Comparison of ENCODE assay signal across 9 cellular contexts in the genomic region with DNA sequence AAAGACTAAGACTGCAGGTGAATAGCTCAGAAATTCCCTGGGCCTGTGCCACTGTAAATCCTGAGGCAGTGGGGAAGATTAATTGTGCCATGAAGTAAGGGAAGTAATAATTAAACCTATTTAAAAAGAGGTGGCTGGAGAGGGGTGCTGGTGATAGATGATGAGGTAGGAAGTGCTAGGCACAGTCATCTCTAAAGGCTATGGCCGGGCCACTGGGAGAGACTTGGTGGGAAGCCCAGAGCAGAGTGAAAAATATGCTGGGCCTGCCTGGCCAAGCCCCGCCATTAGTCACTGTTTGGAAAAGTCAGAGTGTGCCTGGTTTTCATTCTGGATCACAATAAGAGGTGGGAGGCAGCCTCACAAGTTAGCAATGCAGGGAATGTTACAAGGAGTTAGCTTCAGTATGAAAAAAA.
A peak's percentile ranks its signal among the peaks of the same experiment; 100 is the strongest.
DNase-seq lines count a peak whose midpoint lies in the region; ATAC-seq and TF ChIP-seq lines count a peak whose summit lies in the region.
"Had no signal": no experiment of that assay in that cellular context is flagged by ENCODE, and none has a peak within 500 bp of the region (broad histone marks: within the 10 kb centered on the region; RNA-seq: fewer than 3 reads in every experiment).

No MANE protein-coding gene starts in this region.

- POLR2A ChIA-PET in MCF 10A (lab: Yijun Ruan, JAX): no interaction called here

- no peaks in the 10 kb centered on the region for H3K9me3 Mint-ChIP-seq in MCF 10A (ENCODE audit: unreplicated experiment)

- peak overlapping the region; percentile 21 for H3K27ac Mint-ChIP-seq in MCF 10A (ENCODE audit: low read depth, unreplicated experiment)

- intact Hi-C loops in MCF 10A (cut with micrococcal nuclease): no loop called here

- H3K27me3 Mint-ChIP-seq in MCF 10A (ENCODE audit: insufficient read depth, unreplicated experiment): no peaks in the 10 kb centered on the region

- peak overlapping the region; percentile 47 for H3K27ac ChIP-seq in subcutaneous abdominal adipose tissue (ENCODE audit: low read depth, low read length)

- no peak for ATAC-seq in GM19023 (IDR thresholded peaks at IDR 0.05; ENCODE audit: unreplicated experiment)

- DNase-seq in HK-2 (ENCODE audit: unreplicated experiment) (peak; percentile 66), MCF 10A (ENCODE audit: unreplicated experiment) (peak; percentile 36), islet precursor cell (peak; percentile 92)
- DNase-seq in activated T-cell treated with anti-CD3 and anti-CD28 coated beads, Interleukin-2, amount 50 U/mL, for 1 hour: no peak
- no peak for DNase-seq in stimulated activated CD4-positive, alpha-beta T cell treated with anti-CD3 and anti-CD28 coated beads, Interleukin-4, amount 100 ng/mL, for 24 hours
- no peak for DNase-seq in stimulated activated naive CD4-positive, alpha-beta T cell (lab: John Stamatoyannopoulos, UW)
- DNase-seq: stimulated activated CD4-positive, alpha-beta T cell treated with anti-CD3 and anti-CD28 coated beads, Interleukin-15, amount 100 ng/mL, for 24 hours had no signal

- H3K36me3 Mint-ChIP-seq in MCF 10A (ENCODE audit: insufficient read depth, unreplicated experiment): no peaks in the 10 kb centered on the region

- H3K9ac ChIP-seq in subcutaneous abdominal adipose tissue (ENCODE audit: low read length in 5 of 5): no peak overlapping the region

- H3K9me3 ChIP-seq in subcutaneous abdominal adipose tissue (ENCODE audit: control insufficient read depth in 5 of 5, low read length in 5 of 5): no peaks in the 10 kb centered on the region

- H3K4me3 ChIP-seq in subcutaneous abdominal adipose tissue (ENCODE audit: low read depth in 1 of 5, low read length in 5 of 5): no peak overlapping the region

- H3K36me3 ChIP-seq in subcutaneous abdominal adipose tissue (ENCODE audit: control insufficient read depth in 5 of 5, insufficient read depth in 5 of 5, low read length in 5 of 5): no peaks in the 10 kb centered on the region

- BruUV-seq in MCF 10A (replicated peaks; lab: Mats Ljungman, UMichigan): no TSS peak

- no peak for TF ChIP-seq CTCF in MCF 10A (IDR thresholded peaks at IDR 0.05; ENCODE audit: unreplicated experiment)

- H3K4me1 ChIP-seq in subcutaneous abdominal adipose tissue (ENCODE audit: control insufficient read depth in 5 of 5, insufficient read depth in 5 of 5, low read length in 5 of 5): peaks cover 5 to 42% (median 31%) of the 10 kb centered on the region in 5 donors

- CTCF ChIA-PET in MCF 10A (lab: Yijun Ruan, JAX): interaction anchor here (1.3 kb wide), 1 partner anchor 8 kb away, joined by 3 read pairs; no protein-coding TSS in a partner anchor

- H3K4me3 Mint-ChIP-seq in MCF 10A (ENCODE audit: unreplicated experiment): no peak overlapping the region

- H3K4me1 Mint-ChIP-seq in MCF 10A (ENCODE audit: insufficient read depth, unreplicated experiment): peaks cover 10% of the 10 kb centered on the region

- no peaks in the 10 kb centered on the region for H3K27me3 ChIP-seq in subcutaneous abdominal adipose tissue (ENCODE audit: control insufficient read depth in 5 of 5, insufficient read depth in 4 of 5, low read length in 5 of 5)

Comparison
In these comparisons a context has a peak if more than half of its experiments do, and no peak if none do; other contexts are left out.
1. DNase-seq: peak in HK-2 (single experiment), MCF 10A (single experiment) and islet precursor cell (single experiment); none in activated T-cell treated with anti-CD3 and anti-CD28 coated beads, Interleukin-2, amount 50 U/mL, for 1 hour (single experiment), stimulated activated CD4-positive, alpha-beta T cell treated with anti-CD3 and anti-CD28 coated beads, Interleukin-4, amount 100 ng/mL, for 24 hours (single experiment) and stimulated activated naive CD4-positive, alpha-beta T cell (0 of 6).